Comparison of ENCODE assay signal across 21 cellular contexts in genomic region chr12:46377678-46378077, GRCh38. TPM values are rescaled to one million over a fixed set of nuclear protein-coding genes. Genes with fewer than 3 reads are reported as not detected.
DNase-seq lines count a peak whose midpoint lies in the region; ATAC-seq and TF ChIP-seq lines count a peak whose summit lies in the region.
"Had no signal": no experiment of that assay in that cellular context is flagged by ENCODE, and none has a peak within 500 bp of the region (broad histone marks: within the 10 kb centered on the region; RNA-seq: fewer than 3 reads in every experiment).

No MANE protein-coding gene starts in this region.

- H3K9me3 Mint-ChIP-seq in activated CD4-positive, alpha-beta T cell treated with anti-CD3 and anti-CD28 coated beads, Interleukin-2, amount 10 ng/mL, durations not matched to agents 24 days and 14 days: peaks cover 3% of the 10 kb centered on the region
- H3K9me3 Mint-ChIP-seq in activated T-helper 17 cell treated with anti-CD3 and anti-CD28 coated beads, Interleukin-2, amount 50 U/mL, for 72 hours: no peaks in the 10 kb centered on the region
- H3K9me3 Mint-ChIP-seq: dendritic cell treated with granulocyte-macrophage colony-stimulating factor and Interleukin-4, amounts not matched to agents 40 ng/mL and 50 ng/mL, for 4 days; T-cell had no signal

- intact Hi-C loops in activated CD4-positive, alpha-beta T cell treated with anti-CD3 and anti-CD28 coated beads, Interleukin-2, amount 10 ng/mL, durations not matched to agents 24 days and 14 days (cut with micrococcal nuclease): loop anchor here (10.0 kb wide), 2 partner anchors 707 to 1507 kb away; no protein-coding TSS in a partner anchor

- no peaks in the 10 kb centered on the region for H3K36me3 Mint-ChIP-seq in activated CD4-positive, alpha-beta T cell treated with anti-CD3 and anti-CD28 coated beads, Interleukin-2, amount 10 ng/mL, durations not matched to agents 24 days and 14 days (ENCODE audit: low read depth)
- H3K36me3 Mint-ChIP-seq in activated T-helper 17 cell treated with anti-CD3 and anti-CD28 coated beads, Interleukin-2, amount 50 U/mL, for 72 hours (ENCODE audit: low read depth): peaks cover 5% of the 10 kb centered on the region
- H3K36me3 Mint-ChIP-seq: T-cell had no signal

- DNase-seq in activated CD4-positive, alpha-beta T cell treated with anti-CD3 and anti-CD28 coated beads, Interleukin-2, amount 10 ng/mL, durations not matched to agents 24 days and 14 days: no peak
- no peak for DNase-seq in activated CD4-positive, alpha-beta T cell treated with anti-CD3 and anti-CD28 coated beads, Interleukin-2, amount 50 U/mL, for 1 hour
- DNase-seq in EH (ENCODE audit: low read depth): peak; percentile 52
- peak; percentile 62 for DNase-seq in iris pigment epithelial cell (ENCODE audit: low read depth)
- DNase-seq in 8988T: no peak
- DNase-seq: activated naive CD4-positive, alpha-beta T cell treated with Interleukin-2 at 50 U/mL for 16 hours; C1 segment of cervical spinal cord; foreskin melanocyte; GF-D8; H9; NCI-H1417; NCI-H526 treated with DMSO at 0.1 percent for 48 hours; ovary; Right ventricle myocardium superior; sigmoid colon; T-cell had no signal

- peak; percentile 91 for ATAC-seq in activated T-helper 17 cell treated with anti-CD3 and anti-CD28 coated beads, Interleukin-2, amount 50 U/mL, for 72 hours (replicated peaks)
- ATAC-seq in esophagus mucosa: no peak
- ATAC-seq in gastroesophageal sphincter: no peak
- ATAC-seq: T-cell had no signal

- no peak for TF ChIP-seq CTCF in gastroesophageal sphincter (IDR thresholded peaks at IDR 0.05)

- H3K27me3 Mint-ChIP-seq in activated CD4-positive, alpha-beta T cell treated with anti-CD3 and anti-CD28 coated beads, Interleukin-2, amount 10 ng/mL, durations not matched to agents 24 days and 14 days: no peaks in the 10 kb centered on the region
- H3K27me3 Mint-ChIP-seq in activated T-helper 17 cell treated with anti-CD3 and anti-CD28 coated beads, Interleukin-2, amount 50 U/mL, for 72 hours: no peaks in the 10 kb centered on the region
- H3K27me3 Mint-ChIP-seq: T-cell had no signal

- H3K4me1 Mint-ChIP-seq in activated CD4-positive, alpha-beta T cell treated with anti-CD3 and anti-CD28 coated beads, Interleukin-2, amount 10 ng/mL, durations not matched to agents 24 days and 14 days: peaks cover 43% of the 10 kb centered on the region
- peaks cover 26% of the 10 kb centered on the region for H3K4me1 Mint-ChIP-seq in activated T-helper 17 cell treated with anti-CD3 and anti-CD28 coated beads, Interleukin-2, amount 50 U/mL, for 72 hours

- no peak overlapping the region for H3K4me3 Mint-ChIP-seq in activated CD4-positive, alpha-beta T cell treated with anti-CD3 and anti-CD28 coated beads, Interleukin-2, amount 10 ng/mL, durations not matched to agents 24 days and 14 days
- peak overlapping the region; percentile 30 for H3K4me3 Mint-ChIP-seq in activated T-helper 17 cell treated with anti-CD3 and anti-CD28 coated beads, Interleukin-2, amount 50 U/mL, for 72 hours
- H3K4me3 Mint-ChIP-seq: dendritic cell treated with granulocyte-macrophage colony-stimulating factor and Interleukin-4, amounts not matched to agents 40 ng/mL and 50 ng/mL, for 4 days; H9; T-cell had no signal

- peak overlapping the region; percentile 43 for H3K27ac Mint-ChIP-seq in activated CD4-positive, alpha-beta T cell treated with anti-CD3 and anti-CD28 coated beads, Interleukin-2, amount 10 ng/mL, durations not matched to agents 24 days and 14 days
- peak overlapping the region; percentile 20 for H3K27ac Mint-ChIP-seq in activated T-helper 17 cell treated with anti-CD3 and anti-CD28 coated beads, Interleukin-2, amount 50 U/mL, for 72 hours
- H3K27ac Mint-ChIP-seq: dendritic cell treated with granulocyte-macrophage colony-stimulating factor and Interleukin-4, amounts not matched to agents 40 ng/mL and 50 ng/mL, for 4 days had no signal

- no peak overlapping the region for H3K27ac ChIP-seq in gastroesophageal sphincter
- H3K27ac ChIP-seq: breast epithelium, ovary, sigmoid colon had no signal

- H3K4me1 ChIP-seq in gastroesophageal sphincter: peaks cover 0 to 23% (median 4%) of the 10 kb centered on the region in 3 donors

- H3K36me3 ChIP-seq in gastroesophageal sphincter: no peaks in the 10 kb centered on the region
- H3K36me3 ChIP-seq: breast epithelium, ovary, sigmoid colon had no signal

- WGBS in gastroesophageal sphincter (ENCODE audit: low coverage in 1 of 2), 2 donors: 81 to 100% methylated on average over 1 to 3 of the region's 3 CpGs

- no peaks in the 10 kb centered on the region for H3K27me3 ChIP-seq in gastroesophageal sphincter
- H3K27me3 ChIP-seq: breast epithelium, ovary, sigmoid colon had no signal

- H3K9me3 ChIP-seq in gastroesophageal sphincter: no peaks in the 10 kb centered on the region
- H3K9me3 ChIP-seq: breast epithelium, ovary, sigmoid colon had no signal

- no peak overlapping the region for H3K4me3 ChIP-seq in gastroesophageal sphincter
- H3K4me3 ChIP-seq: breast epithelium, ovary, sigmoid colon had no signal

- TF ChIP-seq POLR2A in gastroesophageal sphincter (IDR thresholded peaks at IDR 0.05): no peak

- TF ChIP-seq EP300 in gastroesophageal sphincter (IDR thresholded peaks at IDR 0.05): no peak

RNA-seq across cellular contexts. Expression of gene SLC38A2, which starts 5.1 kb away (rescaled TPM):
- total RNA-seq in activated CD4-positive, alpha-beta T cell treated with anti-CD3 and anti-CD28 coated beads, Interleukin-2, amount 10 ng/mL, durations not matched to agents 24 days and 14 days: 158 and 168 TPM in 2 replicates
- total RNA-seq in activated T-helper 17 cell treated with anti-CD3 and anti-CD28 coated beads, Interleukin-2, amount 50 U/mL, for 72 hours: 100 to 1,000 TPM; 203 to 206 TPM
- total RNA-seq in esophagus mucosa (245 TPM), gastroesophageal sphincter (100 to 1,000 TPM; 175 to 271 (median 263) TPM)

Comparison
In these comparisons a context has a peak if more than half of its experiments do, and no peak if none do; other contexts are left out.
1. DNase-seq: peak in EH (single experiment) and iris pigment epithelial cell (single experiment); none in activated CD4-positive, alpha-beta T cell treated with anti-CD3 and anti-CD28 coated beads, Interleukin-2, amount 10 ng/mL, durations not matched to agents 24 days and 14 days (single experiment), activated CD4-positive, alpha-beta T cell treated with anti-CD3 and anti-CD28 coated beads, Interleukin-2, amount 50 U/mL, for 1 hour (single experiment) and 8988T (single experiment).